1 cellular context compared by ENCODE assay signal in the genomic region with DNA sequence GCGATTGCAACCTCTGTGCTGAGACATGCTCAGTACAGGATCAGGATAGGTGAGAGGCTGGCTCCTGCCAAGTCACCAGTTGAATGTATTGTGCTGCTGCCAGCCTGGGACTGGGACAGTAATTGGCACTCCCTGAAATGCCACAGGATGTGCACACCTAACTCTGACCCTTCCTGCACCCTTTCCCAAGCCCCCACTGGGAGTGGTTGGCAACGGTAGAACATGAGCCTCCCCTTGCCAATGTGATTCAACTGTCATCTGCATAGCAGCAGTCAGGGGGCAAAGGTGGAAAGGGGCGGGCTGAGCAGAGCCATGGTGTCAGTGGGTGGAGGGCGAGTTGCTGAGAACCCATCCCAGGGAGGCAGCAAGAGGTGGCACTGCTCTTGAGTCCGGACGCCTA.
TF ChIP-seq lines count a peak whose summit lies in the region.

No MANE protein-coding gene starts in this region.

TF ChIP-seq in H1, 55 proteins besides CTCF, POLR2A, EP300 and RAD21:
- TF ChIP-seq JUND (IDR thresholded peaks at IDR 0.05; ENCODE audit: low read length) (no peak), SIN3A (conservative IDR thresholded peaks at IDR 0.05 in 1 of 2, IDR thresholded peaks at IDR 0.05 in 1 of 2; ENCODE audit: low read depth in 1 of 2, low read length in 2 of 2) (no peak), ZNF274 (IDR thresholded peaks at IDR 0.05; ENCODE audit: borderline replicate concordance, extremely low read depth, low read length) (no peak), CREB1 (IDR thresholded peaks at IDR 0.05) (no peak), CTBP2 (IDR thresholded peaks at IDR 0.05; ENCODE audit: borderline replicate concordance, insufficient read depth, insufficient read length, low read length) (no peak), SP1 (IDR thresholded peaks at IDR 0.05; ENCODE audit: low read depth, low read length) (no peak), HDAC2 (IDR thresholded peaks at IDR 0.05; ENCODE audit: borderline replicate concordance in 1 of 2, low read depth in 2 of 2, low read length in 2 of 2) (no peak), BACH1 (IDR thresholded peaks at IDR 0.05; ENCODE audit: low read length) (no peak), JUN (IDR thresholded peaks at IDR 0.05; ENCODE audit: low read depth, low read length) (no peak), PHF8 (conservative IDR thresholded peaks at IDR 0.05; ENCODE audit: low read depth, low read length) (no peak), RNF2 (IDR thresholded peaks at IDR 0.05; ENCODE audit: borderline replicate concordance, low read depth, low read length, missing control alignments, poor library complexity, severe bottlenecking) (no peak), BCL11A (IDR thresholded peaks at IDR 0.05; ENCODE audit: low read depth in 2 of 2, low read length in 2 of 2) (no peak), CHD1 (IDR thresholded peaks at IDR 0.05; ENCODE audit: low read depth, low read length) (no peak), RXRA (IDR thresholded peaks at IDR 0.05; ENCODE audit: insufficient read depth, low read depth, low read length) (no peak)
- TF ChIP-seq, protein P1, sequence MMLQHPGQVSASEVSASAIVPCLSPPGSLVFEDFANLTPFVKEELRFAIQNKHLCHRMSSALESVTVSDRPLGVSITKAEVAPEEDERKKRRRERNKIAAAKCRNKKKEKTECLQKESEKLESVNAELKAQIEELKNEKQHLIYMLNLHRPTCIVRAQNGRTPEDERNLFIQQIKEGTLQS (IDR thresholded peaks at IDR 0.05; ENCODE audit: insufficient read depth, low read depth, low read length), result no peak
TF ChIP-seq in H1: peak in this region for 0.
